Comparison of ENCODE assay signal across 31 cellular contexts in genomic region chr9:18299449-18299848, GRCh38.
"Had no signal": no experiment of that assay in that cellular context is flagged by ENCODE, and none has a peak within 500 bp of the region (broad histone marks: within the 10 kb centered on the region; RNA-seq: fewer than 3 reads in every experiment).

No MANE protein-coding gene starts in this region.

- FAIRE-seq: bronchial epithelial cell, TTC549 had no signal

- H3K9me3 ChIP-seq: ascending aorta had no signal

- H3K27ac ChIP-seq: ascending aorta, cardiac muscle cell, WERI-Rb-1 had no signal

- H3K4me3 ChIP-seq: ascending aorta, cardiac muscle cell had no signal

- DNase-seq: activated CD4-positive, alpha-beta memory T cell treated with anti-CD3 and anti-CD28 coated beads, Interleukin-2, amount 10 ng/mL, durations not matched to agents 7 days and 5 days; activated CD4-positive, alpha-beta T cell treated with anti-CD3 and anti-CD28 coated beads for 1 hour; activated CD4-positive, alpha-beta T cell treated with anti-CD3 and anti-CD28 coated beads for 36 hours; activated CD4-positive, alpha-beta T cell treated with anti-CD3 and anti-CD28 coated beads for 48 hours; activated CD4-positive, alpha-beta T cell treated with anti-CD3 and anti-CD28 coated beads, Interleukin-2, amount 10 ng/mL, durations not matched to agents 7 days and 5 days; activated CD4-positive, alpha-beta T cell treated with anti-CD3 and anti-CD28 coated beads, Interleukin-2, amount 50 U/mL, for 48 hours; activated CD4-positive, CD25-positive, alpha-beta regulatory T cell; activated CD8-positive, alpha-beta memory T cell treated with anti-CD3 and anti-CD28 coated beads for 24 hours; activated CD8-positive, alpha-beta memory T cell treated with anti-CD3 and anti-CD28 coated beads, Interleukin-2, amount 10 ng/mL, durations not matched to agents 7 days and 5 days; activated CD8-positive, alpha-beta memory T cell treated with anti-CD3 and anti-CD28 coated beads, Interleukin-2, amount 50 U/mL, for 48 hours; activated CD8-positive, alpha-beta T cell treated with anti-CD3 and anti-CD28 coated beads, Interleukin-2, amount 10 ng/mL, durations not matched to agents 7 days and 5 days; activated effector memory CD4-positive, alpha-beta T cell treated with Interleukin-2 at 50 U/mL for 16 hours; activated gamma-delta T cell; activated naive CD4-positive, alpha-beta T cell treated with anti-CD3 and anti-CD28 coated beads, Interleukin-2, amount 10 ng/mL, durations not matched to agents 7 days and 5 days; activated naive CD4-positive, alpha-beta T cell treated with Interleukin-2 at 50 U/mL for 16 hours; activated naive CD8-positive, alpha-beta T cell treated with anti-CD3 and anti-CD28 coated beads, Interleukin-2, amount 10 ng/mL, durations not matched to agents 7 days and 5 days; activated naive CD8-positive, alpha-beta T cell treated with anti-CD3 and anti-CD28 coated beads, Interleukin-2, amount 50 U/mL, for 24 hours; activated T-cell treated with anti-CD3 and anti-CD28 coated beads, Interleukin-2, amount 50 U/mL, for 24 hours; activated T-cell treated with anti-CD3 and anti-CD28 coated beads, Interleukin-2, amount 50 U/mL, for 48 hours; amygdala; anterior cingulate cortex; caudate nucleus; cerebellar nuclear complex; T-helper 1 cell; T-helper 2 cell; T-helper 9 cell; WERI-Rb-1 had no signal

- H3K27me3 ChIP-seq: ascending aorta, cardiac muscle cell had no signal

- H3K36me3 ChIP-seq: ascending aorta, cardiac muscle cell, WERI-Rb-1 had no signal
